Comparison of ENCODE assay signal across 30 cellular contexts in the genomic region with DNA sequence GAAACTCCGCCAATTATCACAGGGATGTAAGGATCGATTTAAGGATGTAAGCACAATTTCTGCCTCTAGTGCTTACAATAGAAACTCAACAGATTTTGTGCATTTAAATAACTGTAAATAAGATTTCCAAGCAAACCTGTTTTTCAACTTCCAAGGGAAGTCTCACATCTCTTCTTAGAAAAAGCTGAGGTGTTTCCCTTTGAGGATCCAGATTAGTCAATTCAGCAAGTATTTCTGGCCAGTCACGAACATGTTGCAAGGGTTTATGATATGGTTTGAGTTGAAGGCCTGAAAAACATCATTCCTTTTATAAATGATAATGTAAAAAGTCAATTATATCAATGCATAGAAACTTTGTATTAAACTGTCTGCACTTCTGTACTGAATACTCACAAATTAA. TPM values are rescaled to one million over a fixed set of nuclear protein-coding genes. Genes with fewer than 3 reads are reported as not detected.
"Had no signal": no experiment of that assay in that cellular context is flagged by ENCODE, and none has a peak within 500 bp of the region (broad histone marks: within the 10 kb centered on the region; RNA-seq: fewer than 3 reads in every experiment).

No MANE protein-coding gene starts in this region.

- H3K4me1 ChIP-seq: ascending aorta, SJCRH30 had no signal

- H2AFZ ChIP-seq: PC-9 had no signal

- H3K9me3 Mint-ChIP-seq: activated CD4-positive, alpha-beta memory T cell treated with anti-CD3 and anti-CD28 coated beads, Interleukin-2, amount 10 ng/mL, durations not matched to agents 7 days and 5 days; activated naive CD8-positive, alpha-beta T cell treated with anti-CD3 and anti-CD28 coated beads for 36 hours; activated T-cell treated with anti-CD3 and anti-CD28 coated beads, Interleukin-2, amount 50 U/mL, for 72 hours; activated T-helper 17 cell treated with anti-CD3 and anti-CD28 coated beads, Interleukin-2, amount 50 U/mL, for 72 hours had no signal

- H3K4me3 ChIP-seq: ascending aorta, PC-9, SJCRH30, SK-N-MC had no signal

- H3K4me1 Mint-ChIP-seq: activated CD4-positive, alpha-beta memory T cell treated with anti-CD3 and anti-CD28 coated beads, Interleukin-2, amount 10 ng/mL, durations not matched to agents 7 days and 5 days; activated naive CD8-positive, alpha-beta T cell treated with anti-CD3 and anti-CD28 coated beads for 36 hours; activated T-helper 17 cell treated with anti-CD3 and anti-CD28 coated beads, Interleukin-2, amount 50 U/mL, for 72 hours had no signal

- H3K4me2 ChIP-seq: PC-9 had no signal

- H3K9me3 ChIP-seq: ascending aorta, SJCRH30 had no signal

- H3K27me3 Mint-ChIP-seq: activated CD4-positive, alpha-beta memory T cell treated with anti-CD3 and anti-CD28 coated beads, Interleukin-2, amount 10 ng/mL, durations not matched to agents 7 days and 5 days; activated naive CD8-positive, alpha-beta T cell treated with anti-CD3 and anti-CD28 coated beads for 36 hours; activated T-helper 17 cell treated with anti-CD3 and anti-CD28 coated beads, Interleukin-2, amount 50 U/mL, for 72 hours had no signal

- H3K4me3 Mint-ChIP-seq: activated CD4-positive, alpha-beta memory T cell treated with anti-CD3 and anti-CD28 coated beads, Interleukin-2, amount 10 ng/mL, durations not matched to agents 7 days and 5 days; activated naive CD8-positive, alpha-beta T cell treated with anti-CD3 and anti-CD28 coated beads for 36 hours; activated T-cell treated with anti-CD3 and anti-CD28 coated beads, Interleukin-2, amount 50 U/mL, for 72 hours; activated T-helper 17 cell treated with anti-CD3 and anti-CD28 coated beads, Interleukin-2, amount 50 U/mL, for 72 hours had no signal

- H3K27me3 ChIP-seq: ascending aorta, SJCRH30 had no signal

- H3K27ac Mint-ChIP-seq: activated CD4-positive, alpha-beta memory T cell treated with anti-CD3 and anti-CD28 coated beads, Interleukin-2, amount 10 ng/mL, durations not matched to agents 7 days and 5 days; activated naive CD8-positive, alpha-beta T cell treated with anti-CD3 and anti-CD28 coated beads for 36 hours; activated T-cell treated with anti-CD3 and anti-CD28 coated beads, Interleukin-2, amount 50 U/mL, for 72 hours; activated T-helper 17 cell treated with anti-CD3 and anti-CD28 coated beads, Interleukin-2, amount 50 U/mL, for 72 hours had no signal

- ATAC-seq: activated T-cell treated with anti-CD3 and anti-CD28 coated beads, Interleukin-2, amount 50 U/mL, for 72 hours; activated T-helper 17 cell treated with anti-CD3 and anti-CD28 coated beads, Interleukin-2, amount 50 U/mL, for 72 hours; Right ventricle myocardium inferior had no signal

- H3K27ac ChIP-seq: ascending aorta, PC-9, RWPE1, SJCRH30, SK-N-MC had no signal

- DNase-seq: activated CD4-positive, alpha-beta memory T cell treated with anti-CD3 and anti-CD28 coated beads, Interleukin-2, amount 10 ng/mL, durations not matched to agents 7 days and 5 days; activated CD4-positive, alpha-beta T cell treated with anti-CD3 and anti-CD28 coated beads, Interleukin-2, amount 50 U/mL, for 1 hour; activated effector memory CD4-positive, alpha-beta T cell treated with anti-CD3 and anti-CD28 coated beads, Interleukin-2, amount 50 U/mL, for 16 hours; activated naive CD4-positive, alpha-beta T cell; activated naive CD4-positive, alpha-beta T cell treated with anti-CD3 and anti-CD28 coated beads, Interleukin-2, amount 50 U/mL, for 16 hours; activated naive CD8-positive, alpha-beta T cell treated with anti-CD3 and anti-CD28 coated beads for 36 hours; activated T-cell treated with anti-CD3 and anti-CD28 coated beads, Interleukin-2, amount 50 U/mL, for 1 hour; activated T-cell treated with anti-CD3 and anti-CD28 coated beads, Interleukin-2, amount 50 U/mL, for 72 hours; amygdala; NCI-H1092 treated with DMSO at 0.1 percent for 48 hours; NCI-H1417; NCI-H146; NCI-H187; NCI-H2029 treated with DMSO at 0.1 percent for 48 hours; NCI-H2107; NCI-H2171; NCI-H510A; NCI-H526; NCI-H748 treated with DMSO at 0.1 percent for 48 hours; NK-92 treated with Interleukin-12 subunit alpha and Interleukin-12 subunit beta, amount 100 ng/mL, for 24 hours; PC-9; SJCRH30 had no signal

RNA-seq across cellular contexts. Expression of a gene that starts 42.8 kb away (rescaled TPM):
- total RNA-seq: activated CD4-positive, alpha-beta memory T cell treated with anti-CD3 and anti-CD28 coated beads, Interleukin-2, amount 10 ng/mL, durations not matched to agents 7 days and 5 days; activated CD8-positive, alpha-beta memory T cell treated with anti-CD3 and anti-CD28 coated beads for 36 hours; activated naive CD8-positive, alpha-beta T cell treated with anti-CD3 and anti-CD28 coated beads for 36 hours; activated T-cell treated with anti-CD3 and anti-CD28 coated beads, Interleukin-2, amount 50 U/mL, for 72 hours; ascending aorta; M059J; PC-9; Right ventricle myocardium inferior; T-helper 1 cell treated with Interleukin-12 subunit alpha and Interleukin-12 subunit beta and Interleukin-4 antibody, amounts not matched to agents 30 ng/mL and 1 ng/mL, for 36 hours had no signal
